ENCODE assay signal across 1 cellular context in genomic region chr5:52743012-52743411, GRCh38.
TF ChIP-seq lines count a peak whose summit lies in the region.

No MANE protein-coding gene starts in this region.

TF ChIP-seq in HepG2, 621 proteins besides CTCF, POLR2A, EP300 and RAD21:
- TF ChIP-seq NRL (CRISPR knock-in tag; IDR thresholded peaks at IDR 0.05; ENCODE audit: borderline replicate concordance) (no peak), KLF15 (CRISPR knock-in tag; IDR thresholded peaks at IDR 0.05; ENCODE audit: borderline replicate concordance) (no peak), NAIF1 (CRISPR knock-in tag; IDR thresholded peaks at IDR 0.05; ENCODE audit: borderline replicate concordance) (no peak), TEAD2 (CRISPR knock-in tag; IDR thresholded peaks at IDR 0.05) (no peak), ZSCAN12 (CRISPR knock-in tag; IDR thresholded peaks at IDR 0.05) (no peak), TOPORS (CRISPR knock-in tag; IDR thresholded peaks at IDR 0.05) (no peak), KDM6A (CRISPR knock-in tag; IDR thresholded peaks at IDR 0.05; ENCODE audit: low read depth) (no peak), MED13 (CRISPR knock-in tag; IDR thresholded peaks at IDR 0.05) (no peak), ZNF546 (CRISPR knock-in tag; conservative IDR thresholded peaks at IDR 0.05) (no peak), ZNF547 (CRISPR knock-in tag; IDR thresholded peaks at IDR 0.05) (no peak), KMT2A (CRISPR knock-in tag; IDR thresholded peaks at IDR 0.05) (no peak), SYNCRIP (IDR thresholded peaks at IDR 0.05; ENCODE audit: insufficient read depth, low read depth, low read length) (no peak)
